In the genomic region with DNA sequence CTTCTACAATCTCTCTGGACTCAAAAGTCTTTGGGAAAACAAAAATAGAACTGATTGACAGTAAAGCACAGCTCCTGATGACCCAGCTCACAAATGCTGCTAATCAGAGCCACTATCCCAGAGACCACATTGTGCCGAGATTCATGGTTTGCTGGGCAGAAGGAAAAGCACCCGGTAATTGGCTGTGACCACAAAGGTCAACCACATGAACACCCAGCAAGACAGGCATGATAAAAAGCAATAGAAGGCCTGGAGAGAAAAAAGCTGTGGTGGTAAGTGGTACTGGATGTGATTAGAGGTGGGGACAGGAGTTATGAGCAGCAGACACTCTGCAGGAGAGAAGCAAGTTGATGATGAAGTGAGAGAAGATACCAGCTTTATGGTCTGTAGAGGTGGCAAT, we compare ENCODE assay signal across 18 cellular contexts. TPM values are rescaled to one million over a fixed set of nuclear protein-coding genes. Genes with fewer than 3 reads are reported as not detected.
DNase-seq lines count a peak whose midpoint lies in the region; ATAC-seq, FAIRE-seq and TF ChIP-seq lines count a peak whose summit lies in the region.
"Had no signal": no experiment of that assay in that cellular context is flagged by ENCODE, and none has a peak within 500 bp of the region (broad histone marks: within the 10 kb centered on the region; RNA-seq: fewer than 3 reads in every experiment).

No MANE protein-coding gene starts in this region.

- WGBS in heart right ventricle, 2 donors, result 25 to 46% methylated on average over 2 of the region's 2 CpGs
- 46 to 81% methylated on average over 2 of the region's 2 CpGs for WGBS in gastroesophageal sphincter (ENCODE audit: low coverage in 1 of 2), 2 donors

- TF ChIP-seq CTCF in right atrium auricular region (IDR thresholded peaks at IDR 0.05) (no peak), heart right ventricle (IDR thresholded peaks at IDR 0.05) (no peak), gastroesophageal sphincter (IDR thresholded peaks at IDR 0.05) (no peak)

- DNase-seq in Right ventricle myocardium superior (no peak), right atrium auricular region (ENCODE audit: low spot score) (no peak), RCC 7860 (ENCODE audit: low spot score) (peak; percentile 74), heart right ventricle (no peak), NK-92 (lab: John Stamatoyannopoulos, UW; ENCODE audit: unreplicated experiment) (no peak), SKM-1 treated with dmso at 0.1 percent for 144 hours (lab: John Stamatoyannopoulos, UW; ENCODE audit: unreplicated experiment) (no peak)
- DNase-seq: ACHN; activated CD4-positive, alpha-beta T cell treated with anti-CD3 and anti-CD28 coated beads, Interleukin-2, amount 50 U/mL, for 4 hours; activated naive CD4-positive, alpha-beta T cell treated with Interleukin-2 at 50 U/mL for 16 hours; natural killer cell; NCI-H1092; NCI-H748 treated with DMSO at 0.1 percent for 48 hours; sigmoid colon; T-cell had no signal

- peak; percentile 70 for ATAC-seq in Right ventricle myocardium superior (ENCODE audit: poor library complexity)
- peak; percentile 34 to 87 (median 66) for ATAC-seq in heart right ventricle
- ATAC-seq in HG03108 (IDR thresholded peaks at IDR 0.05; ENCODE audit: unreplicated experiment), result no peak
- no peak for ATAC-seq in gastroesophageal sphincter
- ATAC-seq: T-cell had no signal

- H3K4me3 ChIP-seq in right atrium auricular region (no peak overlapping the region), heart right ventricle (no peak overlapping the region), gastroesophageal sphincter (no peak overlapping the region)
- H3K4me3 ChIP-seq: coronary artery, sigmoid colon, tibial nerve had no signal

- intact Hi-C loops in Right ventricle myocardium superior (cut with DNase I), result no loop called here
- intact Hi-C loops in heart right ventricle (cut with DNase I), result loop anchor here in 1 of 10 donors (5.0 kb wide), 1 partner anchor 68 kb away; no protein-coding TSS in a partner anchor

- H3K27ac ChIP-seq in right atrium auricular region (no peak overlapping the region), heart right ventricle (peak overlapping the region in 1 of 10 donors; percentile 35), gastroesophageal sphincter (no peak overlapping the region)
- H3K27ac ChIP-seq: coronary artery had no signal

- FAIRE-seq in RCC 7860 (lab: Jason Lieb, UNC), result peak; percentile 86

- H3K36me3 ChIP-seq in right atrium auricular region (no peaks in the 10 kb centered on the region), heart right ventricle (no peaks in the 10 kb centered on the region), gastroesophageal sphincter (no peaks in the 10 kb centered on the region)
- H3K36me3 ChIP-seq: sigmoid colon, tibial nerve had no signal

- H3K4me1 ChIP-seq in right atrium auricular region, result peaks cover 0 to 21% of the 10 kb centered on the region in 2 donors
- peaks cover 0 to 32% (median 22%) of the 10 kb centered on the region in 9 donors for H3K4me1 ChIP-seq in heart right ventricle
- H3K4me1 ChIP-seq in gastroesophageal sphincter, result peaks cover 0 to 19% (median 8%) of the 10 kb centered on the region in 3 donors

- H3K27me3 ChIP-seq in right atrium auricular region (no peaks in the 10 kb centered on the region), heart right ventricle (no peaks in the 10 kb centered on the region), gastroesophageal sphincter (no peaks in the 10 kb centered on the region)
- H3K27me3 ChIP-seq: sigmoid colon, tibial nerve had no signal

- no peak for TF ChIP-seq POLR2A in gastroesophageal sphincter (IDR thresholded peaks at IDR 0.05)

- no peaks in the 10 kb centered on the region for H3K9me3 ChIP-seq in right atrium auricular region
- peaks cover 0 to 5% (median 0%) of the 10 kb centered on the region in 11 donors for H3K9me3 ChIP-seq in heart right ventricle
- no peaks in the 10 kb centered on the region for H3K9me3 ChIP-seq in gastroesophageal sphincter
- H3K9me3 ChIP-seq: sigmoid colon, tibial nerve had no signal

- TF ChIP-seq EP300 in gastroesophageal sphincter (IDR thresholded peaks at IDR 0.05), result no peak

RNA-seq across cellular contexts. Expression of a gene that starts 44.0 kb away (rescaled TPM):
- total RNA-seq in Right ventricle myocardium superior (7.2 TPM), right atrium auricular region (1 to 10 TPM; 7.6 to 9.7 TPM), heart right ventricle (10 to 100 TPM in 3 of 10 donors, 1 to 10 TPM in 7; 5.3 to 13.8 (median 8.8) TPM), gastroesophageal sphincter (10 to 100 TPM; 12.5 to 20.9 (median 18.6) TPM)
- polyA plus RNA-seq in heart right ventricle, result 1 to 10 TPM; 2.9 to 3.7 TPM

Comparison
In these comparisons a context has a peak if more than half of its experiments do, and no peak if none do; other contexts are left out.
1. ATAC-seq: peak in Right ventricle myocardium superior (single experiment) and heart right ventricle (8 of 8); none in HG03108 (single experiment) and gastroesophageal sphincter (single experiment).